3 cellular contexts compared by ENCODE assay signal in the genomic region with DNA sequence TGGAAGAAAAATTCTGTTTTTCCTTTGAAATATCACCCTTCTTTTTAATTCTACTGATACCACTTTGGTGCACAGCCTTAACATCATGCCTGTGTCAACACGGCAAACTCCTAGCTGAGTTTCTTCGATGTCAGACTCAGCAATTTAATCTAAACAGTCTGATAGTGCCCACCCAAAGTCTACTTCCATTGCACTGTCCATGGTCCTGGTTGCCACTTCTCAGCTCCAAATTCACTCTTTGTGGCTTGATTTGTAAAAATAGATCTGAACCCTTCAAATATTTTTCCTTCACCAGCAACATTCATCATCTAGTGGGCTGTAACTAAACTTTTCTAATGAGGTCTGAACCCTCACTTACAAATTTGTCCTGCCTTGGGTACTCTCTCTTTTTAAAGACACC.
TF ChIP-seq lines count a peak whose summit lies in the region.

No MANE protein-coding gene starts in this region.

TF ChIP-seq in SK-N-SH, 30 proteins besides CTCF, POLR2A, EP300 and RAD21:
- TF ChIP-seq, protein P1, sequence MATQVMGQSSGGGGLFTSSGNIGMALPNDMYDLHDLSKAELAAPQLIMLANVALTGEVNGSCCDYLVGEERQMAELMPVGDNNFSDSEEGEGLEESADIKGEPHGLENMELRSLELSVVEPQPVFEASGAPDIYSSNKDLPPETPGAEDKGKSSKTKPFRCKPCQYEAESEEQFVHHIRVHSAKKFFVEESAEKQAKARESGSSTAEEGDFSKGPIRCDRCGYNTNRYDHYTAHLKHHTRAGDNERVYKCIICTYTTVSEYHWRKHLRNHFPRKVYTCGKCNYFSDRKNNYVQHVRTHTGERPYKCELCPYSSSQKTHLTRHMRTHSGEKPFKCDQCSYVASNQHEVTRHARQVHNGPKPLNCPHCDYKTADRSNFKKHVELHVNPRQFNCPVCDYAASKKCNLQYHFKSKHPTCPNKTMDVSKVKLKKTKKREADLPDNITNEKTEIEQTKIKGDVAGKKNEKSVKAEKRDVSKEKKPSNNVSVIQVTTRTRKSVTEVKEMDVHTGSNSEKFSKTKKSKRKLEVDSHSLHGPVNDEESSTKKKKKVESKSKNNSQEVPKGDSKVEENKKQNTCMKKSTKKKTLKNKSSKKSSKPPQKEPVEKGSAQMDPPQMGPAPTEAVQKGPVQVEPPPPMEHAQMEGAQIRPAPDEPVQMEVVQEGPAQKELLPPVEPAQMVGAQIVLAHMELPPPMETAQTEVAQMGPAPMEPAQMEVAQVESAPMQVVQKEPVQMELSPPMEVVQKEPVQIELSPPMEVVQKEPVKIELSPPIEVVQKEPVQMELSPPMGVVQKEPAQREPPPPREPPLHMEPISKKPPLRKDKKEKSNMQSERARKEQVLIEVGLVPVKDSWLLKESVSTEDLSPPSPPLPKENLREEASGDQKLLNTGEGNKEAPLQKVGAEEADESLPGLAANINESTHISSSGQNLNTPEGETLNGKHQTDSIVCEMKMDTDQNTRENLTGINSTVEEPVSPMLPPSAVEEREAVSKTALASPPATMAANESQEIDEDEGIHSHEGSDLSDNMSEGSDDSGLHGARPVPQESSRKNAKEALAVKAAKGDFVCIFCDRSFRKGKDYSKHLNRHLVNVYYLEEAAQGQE (IDR thresholded peaks at IDR 0.05; ENCODE audit: low read depth, low read length) = peak; percentile 98
- TF ChIP-seq, protein P2, sequence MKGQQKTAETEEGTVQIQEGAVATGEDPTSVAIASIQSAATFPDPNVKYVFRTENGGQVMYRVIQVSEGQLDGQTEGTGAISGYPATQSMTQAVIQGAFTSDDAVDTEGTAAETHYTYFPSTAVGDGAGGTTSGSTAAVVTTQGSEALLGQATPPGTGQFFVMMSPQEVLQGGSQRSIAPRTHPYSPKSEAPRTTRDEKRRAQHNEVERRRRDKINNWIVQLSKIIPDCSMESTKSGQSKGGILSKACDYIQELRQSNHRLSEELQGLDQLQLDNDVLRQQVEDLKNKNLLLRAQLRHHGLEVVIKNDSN (IDR thresholded peaks at IDR 0.05; ENCODE audit: borderline replicate concordance, low read depth) = no peak

TF ChIP-seq in SK-N-SH treated with all-trans-retinoic acid at 6 μM for 48 hours, 23 proteins besides CTCF, POLR2A, EP300 and RAD21 (continued from another document):
- no peak for TF ChIP-seq TOX (CRISPR knock-in tag; IDR thresholded peaks at IDR 0.05; ENCODE audit: borderline replicate concordance)
- TF ChIP-seq CSDC2 (CRISPR knock-in tag; IDR thresholded peaks at IDR 0.05) = no peak
- TF ChIP-seq ZNF8 (CRISPR knock-in tag; IDR thresholded peaks at IDR 0.05) = no peak
- TF ChIP-seq TCF4 (CRISPR knock-in tag; IDR thresholded peaks at IDR 0.05; ENCODE audit: borderline replicate concordance) = no peak
- TF ChIP-seq, protein P3, sequence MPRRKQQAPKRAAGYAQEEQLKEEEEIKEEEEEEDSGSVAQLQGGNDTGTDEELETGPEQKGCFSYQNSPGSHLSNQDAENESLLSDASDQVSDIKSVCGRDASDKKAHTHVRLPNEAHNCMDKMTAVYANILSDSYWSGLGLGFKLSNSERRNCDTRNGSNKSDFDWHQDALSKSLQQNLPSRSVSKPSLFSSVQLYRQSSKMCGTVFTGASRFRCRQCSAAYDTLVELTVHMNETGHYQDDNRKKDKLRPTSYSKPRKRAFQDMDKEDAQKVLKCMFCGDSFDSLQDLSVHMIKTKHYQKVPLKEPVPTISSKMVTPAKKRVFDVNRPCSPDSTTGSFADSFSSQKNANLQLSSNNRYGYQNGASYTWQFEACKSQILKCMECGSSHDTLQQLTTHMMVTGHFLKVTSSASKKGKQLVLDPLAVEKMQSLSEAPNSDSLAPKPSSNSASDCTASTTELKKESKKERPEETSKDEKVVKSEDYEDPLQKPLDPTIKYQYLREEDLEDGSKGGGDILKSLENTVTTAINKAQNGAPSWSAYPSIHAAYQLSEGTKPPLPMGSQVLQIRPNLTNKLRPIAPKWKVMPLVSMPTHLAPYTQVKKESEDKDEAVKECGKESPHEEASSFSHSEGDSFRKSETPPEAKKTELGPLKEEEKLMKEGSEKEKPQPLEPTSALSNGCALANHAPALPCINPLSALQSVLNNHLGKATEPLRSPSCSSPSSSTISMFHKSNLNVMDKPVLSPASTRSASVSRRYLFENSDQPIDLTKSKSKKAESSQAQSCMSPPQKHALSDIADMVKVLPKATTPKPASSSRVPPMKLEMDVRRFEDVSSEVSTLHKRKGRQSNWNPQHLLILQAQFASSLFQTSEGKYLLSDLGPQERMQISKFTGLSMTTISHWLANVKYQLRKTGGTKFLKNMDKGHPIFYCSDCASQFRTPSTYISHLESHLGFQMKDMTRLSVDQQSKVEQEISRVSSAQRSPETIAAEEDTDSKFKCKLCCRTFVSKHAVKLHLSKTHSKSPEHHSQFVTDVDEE (CRISPR knock-in tag; IDR thresholded peaks at IDR 0.05) = no peak
- TF ChIP-seq, protein P4, sequence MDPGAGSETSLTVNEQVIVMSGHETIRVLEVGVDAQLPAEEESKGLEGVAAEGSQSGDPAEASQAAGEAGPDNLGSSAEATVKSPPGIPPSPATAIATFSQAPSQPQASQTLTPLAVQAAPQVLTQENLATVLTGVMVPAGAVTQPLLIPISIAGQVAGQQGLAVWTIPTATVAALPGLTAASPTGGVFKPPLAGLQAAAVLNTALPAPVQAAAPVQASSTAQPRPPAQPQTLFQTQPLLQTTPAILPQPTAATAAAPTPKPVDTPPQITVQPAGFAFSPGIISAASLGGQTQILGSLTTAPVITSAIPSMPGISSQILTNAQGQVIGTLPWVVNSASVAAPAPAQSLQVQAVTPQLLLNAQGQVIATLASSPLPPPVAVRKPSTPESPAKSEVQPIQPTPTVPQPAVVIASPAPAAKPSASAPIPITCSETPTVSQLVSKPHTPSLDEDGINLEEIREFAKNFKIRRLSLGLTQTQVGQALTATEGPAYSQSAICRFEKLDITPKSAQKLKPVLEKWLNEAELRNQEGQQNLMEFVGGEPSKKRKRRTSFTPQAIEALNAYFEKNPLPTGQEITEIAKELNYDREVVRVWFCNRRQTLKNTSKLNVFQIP (CRISPR knock-in tag; IDR thresholded peaks at IDR 0.05; ENCODE audit: borderline replicate concordance, low read depth) = no peak
- no peak for TF ChIP-seq ZNF70 (CRISPR knock-in tag; IDR thresholded peaks at IDR 0.05)

TF ChIP-seq in endothelial cell of umbilical vein, 7 proteins besides CTCF, POLR2A, EP300 and RAD21 (continued from another document):
- TF ChIP-seq GATA2 (IDR thresholded peaks at IDR 0.05; ENCODE audit: insufficient read depth, insufficient read length, low read depth, low read length) (no peak), EZH2 (IDR thresholded peaks at IDR 0.05; ENCODE audit: borderline replicate concordance, low read depth, low read length, severe bottlenecking) (no peak)
- TF ChIP-seq, protein P5, sequence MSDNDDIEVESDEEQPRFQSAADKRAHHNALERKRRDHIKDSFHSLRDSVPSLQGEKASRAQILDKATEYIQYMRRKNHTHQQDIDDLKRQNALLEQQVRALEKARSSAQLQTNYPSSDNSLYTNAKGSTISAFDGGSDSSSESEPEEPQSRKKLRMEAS (IDR thresholded peaks at IDR 0.05; ENCODE audit: insufficient read depth, insufficient read length) = no peak
